Comparison of ENCODE assay signal across 8 cellular contexts in genomic region chr15:40108855-40109735, GRCh38. TPM values are rescaled to one million over a fixed set of nuclear protein-coding genes. Genes with fewer than 3 reads are reported as not detected.
DNase-seq lines count a peak whose midpoint lies in the region; ATAC-seq, FAIRE-seq and TF ChIP-seq lines count a peak whose summit lies in the region.

Gene BMF (minus strand): TSS chr15:40108879. CDS start chr15:40106086, 2,793 bp downstream.

- H3K4me3 ChIP-seq in keratinocyte (ENCODE audit: control insufficient read depth in 2 of 3, extremely low read depth in 1 of 3, insufficient read depth in 2 of 3, low read depth in 1 of 3, low read length in 3 of 3), result peak within 1 kb of the TSS; percentile 50 to 72 (median 72)

- H3K27ac ChIP-seq in keratinocyte (ENCODE audit: control insufficient read depth, insufficient read depth, low read length), result peak within 1 kb of the TSS; percentile 32

- peaks cover 34% of the 10 kb centered on the region for H3K36me3 Mint-ChIP-seq in activated B cell treated with CpG ODN at 0.5 μM for 24 hours (ENCODE audit: low read depth)
- H3K36me3 Mint-ChIP-seq in central memory CD8-positive, alpha-beta T cell (ENCODE audit: insufficient read depth), result peaks cover 14% of the 10 kb centered on the region

- intact Hi-C loops in activated B cell treated with CpG ODN at 0.5 μM for 24 hours (cut with micrococcal nuclease), result loop anchor here (5.0 kb wide), 2 partner anchors 177 to 213 kb away; partner anchors contain the start of genes EIF2AK4 and INAFM2

- no peaks in the 10 kb centered on the region for H3K79me2 ChIP-seq in keratinocyte (ENCODE audit: control insufficient read depth, insufficient read depth, low read length)

- H3K4me3 Mint-ChIP-seq in activated B cell treated with CpG ODN at 0.5 μM for 24 hours, result peak within 1 kb of the TSS; percentile 94
- H3K4me3 Mint-ChIP-seq in central memory CD8-positive, alpha-beta T cell, result peak within 1 kb of the TSS; percentile 96

- peak within 1 kb of the TSS; percentile 68 for H2AFZ ChIP-seq in keratinocyte (ENCODE audit: control insufficient read depth, low read length)

- H3K9ac ChIP-seq in keratinocyte (ENCODE audit: control insufficient read depth, extremely low read depth, insufficient read depth, low read length), result peak within 1 kb of the TSS; percentile 58

- peaks cover 7% of the 10 kb centered on the region for H4K20me1 ChIP-seq in keratinocyte (ENCODE audit: control insufficient read depth, extremely low read depth, insufficient read depth, low read length)

- CTCF ChIA-PET in activated B cell treated with CpG ODN at 0.5 μM for 24 hours (lab: Charles Lee), result interaction anchor here (1.0 to 16.6 kb wide), 6 partner anchors 13 to 165 kb away, joined by 3 to 519 read pairs (median 24); partner anchors contain the start of gene SRP14

- H3K9me1 ChIP-seq in keratinocyte (ENCODE audit: control insufficient read depth, extremely low read depth, insufficient read depth, low read length), result peaks cover 4% of the 10 kb centered on the region

- peaks cover 15% of the 10 kb centered on the region for H3K27me3 ChIP-seq in keratinocyte (ENCODE audit: control insufficient read depth, extremely low read depth, insufficient read depth, low read length)

- peak; percentile 97 for DNase-seq in AG08396 (ENCODE audit: low spot score)
- DNase-seq in NCI-H345 (lab: John Stamatoyannopoulos, UW), result peak; percentile 97
- DNase-seq in activated B cell treated with CpG ODN at 0.5 μM for 24 hours, result peak; percentile 97
- DNase-seq in central memory CD8-positive, alpha-beta T cell (ENCODE audit: low spot score in 2 of 2), result peak; percentile 93
- DNase-seq in keratinocyte (ENCODE audit: low read depth, low spot score), result peak; percentile 84
- DNase-seq in stimulated activated CD4-positive, alpha-beta T cell treated with anti-CD3 and anti-CD28 coated beads, Interleukin-12 subunit alpha, Interleukin-12 subunit beta, amount 100 ng/mL, for 48 hours (ENCODE audit: low read depth in 2 of 3, low spot score in 1 of 3), result peak; percentile 96 to 98 (median 97)

- dilution Hi-C loops in keratinocyte (cut with MboI; ENCODE audit: extremely low pct_ligation_motif_present, low sequenced_read_pairs), result no loop called here

- H3K4me1 ChIP-seq in keratinocyte (ENCODE audit: control insufficient read depth, extremely low read depth, insufficient read depth, low read length), result peaks cover 39% of the 10 kb centered on the region

- no peaks in the 10 kb centered on the region for H3K9me3 Mint-ChIP-seq in activated B cell treated with CpG ODN at 0.5 μM for 24 hours
- no peaks in the 10 kb centered on the region for H3K9me3 Mint-ChIP-seq in central memory CD8-positive, alpha-beta T cell

- H3K27me3 Mint-ChIP-seq in activated B cell treated with CpG ODN at 0.5 μM for 24 hours, result no peaks in the 10 kb centered on the region
- H3K27me3 Mint-ChIP-seq in central memory CD8-positive, alpha-beta T cell, result peaks cover 22% of the 10 kb centered on the region

- H3K27ac Mint-ChIP-seq in activated B cell treated with CpG ODN at 0.5 μM for 24 hours, result peak within 1 kb of the TSS; percentile 92
- H3K27ac Mint-ChIP-seq in central memory CD8-positive, alpha-beta T cell (ENCODE audit: low read depth), result peak within 1 kb of the TSS; percentile 78

- H3K36me3 ChIP-seq in keratinocyte (ENCODE audit: control insufficient read depth in 2 of 2, extremely low read depth in 1 of 2, insufficient read depth in 2 of 2, low read length in 2 of 2), result no peaks in the 10 kb centered on the region

- POLR2A ChIA-PET in activated B cell treated with CpG ODN at 0.5 μM for 24 hours (lab: Charles Lee), result interaction anchor here (0.6 to 23.5 kb wide), 15 partner anchors 13 to 331 kb away, joined by 3 to 1329 read pairs (median 8); partner anchors contain the start of genes BAHD1, BUB1B, FSIP1 and PLCB2

- H3K4me2 ChIP-seq in keratinocyte (ENCODE audit: control insufficient read depth, extremely low read depth, insufficient read depth, low read depth, low read length), result peak within 1 kb of the TSS; percentile 97

- peaks cover 60% of the 10 kb centered on the region for H3K4me1 Mint-ChIP-seq in activated B cell treated with CpG ODN at 0.5 μM for 24 hours
- H3K4me1 Mint-ChIP-seq in central memory CD8-positive, alpha-beta T cell, result peaks cover 48% of the 10 kb centered on the region

- TF ChIP-seq CTCF in activated B cell treated with CpG ODN at 0.5 μM for 24 hours (IDR thresholded peaks at IDR 0.05) (no peak), keratinocyte (optimal IDR thresholded peaks at IDR 0.05 in 1 of 3, IDR thresholded peaks at IDR 0.05 in 1 of 3, conservative IDR thresholded peaks at IDR 0.05 in 1 of 3; ENCODE audit: extremely low read depth in 1 of 3, insufficient read depth in 2 of 3, low read length in 3 of 3) (peak in 2 of 3 experiments; percentile 31 to 47)

- ATAC-seq in GM18909 (IDR thresholded peaks at IDR 0.05; ENCODE audit: poor library complexity, unreplicated experiment) (peak; percentile 65), HG03196 (IDR thresholded peaks at IDR 0.05; ENCODE audit: unreplicated experiment) (peak; percentile 52), activated B cell treated with CpG ODN at 0.5 μM for 24 hours (ENCODE audit: low read depth) (peak; percentile 49)
- peak; percentile 87 for ATAC-seq in central memory CD8-positive, alpha-beta T cell (replicated peaks; ENCODE audit: extremely low read depth, poor library complexity, severe bottlenecking)

- FAIRE-seq in keratinocyte (lab: Jason Lieb, UNC), result peak; percentile 57

- no peaks in the 10 kb centered on the region for H3K9me3 ChIP-seq in keratinocyte (ENCODE audit: control insufficient read depth, low read depth, low read length)

RNA-seq across cellular contexts. Expression of gene BMF, which starts in this region (rescaled TPM):
- total RNA-seq in activated B cell treated with CpG ODN at 0.5 μM for 24 hours, result 353 and 376 TPM in 2 replicates
- polyA plus RNA-seq in keratinocyte, result 0.05 to 0.30 TPM (median 0.13 TPM) in 3 replicates
- 0.07 TPM for polyA plus RNA-seq in keratinocyte (2011; ENCODE audit: low read depth)
- 0.04 and 0.12 TPM in 2 replicates for polyA plus RNA-seq in keratinocyte (2011; cell fraction: cytosol; rRNA removed)
- polyA plus RNA-seq in keratinocyte (2011; cell fraction: nucleus; rRNA removed), result 0.15 and 0.72 TPM in 2 replicates
- 0.02 and 0.24 TPM in 2 replicates for polyA plus RNA-seq in keratinocyte (2012; ENCODE audit: low replicate concordance)
- polyA minus RNA-seq in keratinocyte, result 0.16 to 0.36 TPM (median 0.16 TPM) in 3 replicates
- not detected for polyA minus RNA-seq in keratinocyte (2011; cell fraction: cytosol; rRNA and poly(A)+ RNA removed)
- polyA minus RNA-seq in keratinocyte (2011; cell fraction: nucleus; rRNA and poly(A)+ RNA removed), result 0.32 and 1.0 TPM in 2 replicates

Comparison
In these comparisons a context has a peak if more than half of its experiments do, and no peak if none do; other contexts are left out.
1. Peak in every context shown above with its lines: DNase-seq, ATAC-seq, H3K4me3 ChIP-seq and H3K27ac ChIP-seq.